Comparison of ENCODE assay signal across 8 cellular contexts in the genomic region with DNA sequence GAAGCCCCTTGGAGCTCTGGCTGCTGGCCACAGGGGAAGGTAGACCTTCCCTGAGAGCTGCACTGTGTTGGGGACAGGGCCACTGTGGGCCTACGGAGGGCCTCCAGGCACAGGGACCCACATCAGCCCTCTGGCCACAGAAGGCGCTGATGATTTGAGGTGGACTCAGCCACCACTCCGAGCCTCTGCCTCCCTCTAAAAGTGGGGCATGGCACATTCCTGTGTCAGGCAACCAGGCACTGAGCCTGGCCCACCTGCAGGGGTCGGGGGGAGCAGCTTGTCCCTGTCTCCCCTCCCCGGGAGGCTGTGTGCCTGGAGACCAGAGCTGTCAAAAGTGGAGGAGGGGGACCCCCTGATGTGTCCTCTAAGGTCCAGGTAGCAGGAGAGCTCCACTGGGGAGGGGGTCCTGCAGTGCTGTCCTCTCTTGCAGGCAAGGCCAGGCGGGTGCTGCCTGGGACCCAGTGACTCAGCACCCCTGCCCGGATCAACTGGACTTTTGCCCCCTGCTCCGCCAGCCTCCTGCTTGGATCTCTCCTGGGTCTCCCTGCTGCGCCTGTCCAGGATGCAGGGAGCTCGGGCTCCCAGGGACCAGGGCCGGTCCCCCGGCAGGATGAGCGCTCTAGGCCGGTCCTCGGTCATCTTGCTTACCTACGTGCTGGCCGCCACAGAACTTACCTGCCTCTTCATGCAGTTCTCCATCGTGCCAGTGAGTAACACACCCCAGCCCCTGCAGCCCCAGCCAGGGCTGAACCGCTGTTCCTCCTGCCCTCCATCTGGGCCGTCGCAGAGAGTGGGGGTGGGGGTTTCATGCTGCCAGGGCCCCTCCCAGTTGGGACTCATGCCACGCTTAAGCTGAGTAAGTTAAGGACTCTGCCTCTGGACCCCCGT. TPM values are rescaled to one million over a fixed set of nuclear protein-coding genes. Genes with fewer than 3 reads are reported as not detected.
DNase-seq lines count a peak whose midpoint lies in the region; ATAC-seq and TF ChIP-seq lines count a peak whose summit lies in the region.

No MANE protein-coding gene starts in this region.

- H3K27ac Mint-ChIP-seq in memory B cell = no peak overlapping the region

- H3K36me3 ChIP-seq in HEK293 (ENCODE audit: control insufficient read depth in 2 of 2, insufficient read depth in 1 of 2, low read length in 2 of 2) (no peaks in the 10 kb centered on the region), ascending aorta (no peaks in the 10 kb centered on the region)

- no peaks in the 10 kb centered on the region for H3K9me3 ChIP-seq in HEK293 (ENCODE audit: control insufficient read depth, insufficient read depth, low read depth, low read length)
- H3K9me3 ChIP-seq in ascending aorta = no peaks in the 10 kb centered on the region

- peaks cover 17% of the 10 kb centered on the region for H3K36me3 Mint-ChIP-seq in memory B cell

- H3K27ac ChIP-seq in 22Rv1 (peak overlapping the region; percentile 53), HEK293 (ENCODE audit: extremely low read depth, low read depth, low read length) (no peak overlapping the region), ascending aorta (peak overlapping the region in 1 of 2 donors; percentile 72)

- H3K27me3 ChIP-seq in ascending aorta = no peaks in the 10 kb centered on the region

- peaks cover 16% of the 10 kb centered on the region for H3K4me1 Mint-ChIP-seq in memory B cell

- intact Hi-C loops in ascending aorta (cut with DNase I) = loop anchor here (1.0 to 2.0 kb wide), 2 partner anchors 18 to 26 kb away; a partner anchor contains a TSS

- CTCF ChIA-PET in HEK293 (lab: Yijun Ruan, JAX) = interaction anchor here (0.5 to 3.3 kb wide), 7 partner anchors 11 to 503 kb away, joined by 3 to 21 read pairs (median 3); a partner anchor contains a TSS

- no peak for TF ChIP-seq CTCF in 22Rv1 (IDR thresholded peaks at IDR 0.05)
- TF ChIP-seq CTCF in HEK293 (tag by site-specific recombination; IDR thresholded peaks at IDR 0.05) = no peak
- TF ChIP-seq CTCF in ascending aorta (IDR thresholded peaks at IDR 0.05) = no peak

- H3K4me1 ChIP-seq in HEK293 (ENCODE audit: control insufficient read depth, insufficient read depth, low read length) (no peaks in the 10 kb centered on the region), ascending aorta (peaks cover 0 to 17% of the 10 kb centered on the region in 2 donors)

- H3K4me3 Mint-ChIP-seq in memory B cell = peak overlapping the region; percentile 76

- H3K9me3 Mint-ChIP-seq in memory B cell = peaks cover 12% of the 10 kb centered on the region

- DNase-seq in ascending aorta (ENCODE audit: low spot score in 2 of 2) = no peak
- no peak for DNase-seq in memory B cell (ENCODE audit: low spot score in 2 of 2)
- no peak for DNase-seq in NCI-H69 (lab: John Stamatoyannopoulos, UW)
- no peak for DNase-seq in OCI-M1 (lab: John Stamatoyannopoulos, UW)
- DNase-seq in foreskin melanocyte = no peak
- DNase-seq in NK-92 (lab: John Stamatoyannopoulos, UW; ENCODE audit: unreplicated experiment) = no peak

- ATAC-seq in memory B cell (ENCODE audit: low read depth) = no peak

- H3K4me3 ChIP-seq in HEK293 (ENCODE audit: low read depth, low read length) = no peak overlapping the region
- peak overlapping the region; percentile 69 to 93 for H3K4me3 ChIP-seq in ascending aorta

- peaks cover 20% of the 10 kb centered on the region for H3K27me3 Mint-ChIP-seq in memory B cell

- POLR2A ChIA-PET in HEK293 (lab: Yijun Ruan, JAX) = interaction anchor here (0.6 to 1.8 kb wide), 4 partner anchors 9 to 203 kb away, joined by 4 to 7 read pairs (median 5); a partner anchor contains a TSS

TF ChIP-seq in HEK293, 187 proteins besides CTCF, POLR2A, EP300 and RAD21 (continues in another document):
- TF ChIP-seq GLI2 (tag by site-specific recombination; IDR thresholded peaks at IDR 0.05; ENCODE audit: borderline replicate concordance, low read depth) = no peak
- TF ChIP-seq, protein P1, sequence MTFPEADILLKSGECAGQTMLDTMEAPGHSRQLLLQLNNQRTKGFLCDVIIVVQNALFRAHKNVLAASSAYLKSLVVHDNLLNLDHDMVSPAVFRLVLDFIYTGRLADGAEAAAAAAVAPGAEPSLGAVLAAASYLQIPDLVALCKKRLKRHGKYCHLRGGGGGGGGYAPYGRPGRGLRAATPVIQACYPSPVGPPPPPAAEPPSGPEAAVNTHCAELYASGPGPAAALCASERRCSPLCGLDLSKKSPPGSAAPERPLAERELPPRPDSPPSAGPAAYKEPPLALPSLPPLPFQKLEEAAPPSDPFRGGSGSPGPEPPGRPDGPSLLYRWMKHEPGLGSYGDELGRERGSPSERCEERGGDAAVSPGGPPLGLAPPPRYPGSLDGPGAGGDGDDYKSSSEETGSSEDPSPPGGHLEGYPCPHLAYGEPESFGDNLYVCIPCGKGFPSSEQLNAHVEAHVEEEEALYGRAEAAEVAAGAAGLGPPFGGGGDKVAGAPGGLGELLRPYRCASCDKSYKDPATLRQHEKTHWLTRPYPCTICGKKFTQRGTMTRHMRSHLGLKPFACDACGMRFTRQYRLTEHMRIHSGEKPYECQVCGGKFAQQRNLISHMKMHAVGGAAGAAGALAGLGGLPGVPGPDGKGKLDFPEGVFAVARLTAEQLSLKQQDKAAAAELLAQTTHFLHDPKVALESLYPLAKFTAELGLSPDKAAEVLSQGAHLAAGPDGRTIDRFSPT (tag by site-specific recombination; IDR thresholded peaks at IDR 0.05) = no peak
- no peak for TF ChIP-seq ZNF16 (tag by site-specific recombination; IDR thresholded peaks at IDR 0.05; ENCODE audit: low read depth)
- TF ChIP-seq ZIC2 (tag by site-specific recombination; IDR thresholded peaks at IDR 0.05) = peak; percentile 58
- TF ChIP-seq ZNF169 (tag by site-specific recombination; IDR thresholded peaks at IDR 0.05) = no peak
- TF ChIP-seq, protein P2, sequence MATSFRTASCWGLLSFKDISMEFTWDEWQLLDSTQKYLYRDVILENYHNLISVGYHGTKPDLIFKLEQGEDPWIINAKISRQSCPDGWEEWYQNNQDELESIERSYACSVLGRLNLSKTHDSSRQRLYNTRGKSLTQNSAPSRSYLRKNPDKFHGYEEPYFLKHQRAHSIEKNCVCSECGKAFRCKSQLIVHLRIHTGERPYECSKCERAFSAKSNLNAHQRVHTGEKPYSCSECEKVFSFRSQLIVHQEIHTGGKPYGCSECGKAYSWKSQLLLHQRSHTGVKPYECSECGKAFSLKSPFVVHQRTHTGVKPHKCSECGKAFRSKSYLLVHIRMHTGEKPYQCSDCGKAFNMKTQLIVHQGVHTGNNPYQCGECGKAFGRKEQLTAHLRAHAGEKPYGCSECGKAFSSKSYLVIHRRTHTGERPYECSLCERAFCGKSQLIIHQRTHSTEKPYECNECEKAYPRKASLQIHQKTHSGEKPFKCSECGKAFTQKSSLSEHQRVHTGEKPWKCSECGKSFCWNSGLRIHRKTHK (tag by site-specific recombination; IDR thresholded peaks at IDR 0.05) = no peak
- TF ChIP-seq, protein P3, sequence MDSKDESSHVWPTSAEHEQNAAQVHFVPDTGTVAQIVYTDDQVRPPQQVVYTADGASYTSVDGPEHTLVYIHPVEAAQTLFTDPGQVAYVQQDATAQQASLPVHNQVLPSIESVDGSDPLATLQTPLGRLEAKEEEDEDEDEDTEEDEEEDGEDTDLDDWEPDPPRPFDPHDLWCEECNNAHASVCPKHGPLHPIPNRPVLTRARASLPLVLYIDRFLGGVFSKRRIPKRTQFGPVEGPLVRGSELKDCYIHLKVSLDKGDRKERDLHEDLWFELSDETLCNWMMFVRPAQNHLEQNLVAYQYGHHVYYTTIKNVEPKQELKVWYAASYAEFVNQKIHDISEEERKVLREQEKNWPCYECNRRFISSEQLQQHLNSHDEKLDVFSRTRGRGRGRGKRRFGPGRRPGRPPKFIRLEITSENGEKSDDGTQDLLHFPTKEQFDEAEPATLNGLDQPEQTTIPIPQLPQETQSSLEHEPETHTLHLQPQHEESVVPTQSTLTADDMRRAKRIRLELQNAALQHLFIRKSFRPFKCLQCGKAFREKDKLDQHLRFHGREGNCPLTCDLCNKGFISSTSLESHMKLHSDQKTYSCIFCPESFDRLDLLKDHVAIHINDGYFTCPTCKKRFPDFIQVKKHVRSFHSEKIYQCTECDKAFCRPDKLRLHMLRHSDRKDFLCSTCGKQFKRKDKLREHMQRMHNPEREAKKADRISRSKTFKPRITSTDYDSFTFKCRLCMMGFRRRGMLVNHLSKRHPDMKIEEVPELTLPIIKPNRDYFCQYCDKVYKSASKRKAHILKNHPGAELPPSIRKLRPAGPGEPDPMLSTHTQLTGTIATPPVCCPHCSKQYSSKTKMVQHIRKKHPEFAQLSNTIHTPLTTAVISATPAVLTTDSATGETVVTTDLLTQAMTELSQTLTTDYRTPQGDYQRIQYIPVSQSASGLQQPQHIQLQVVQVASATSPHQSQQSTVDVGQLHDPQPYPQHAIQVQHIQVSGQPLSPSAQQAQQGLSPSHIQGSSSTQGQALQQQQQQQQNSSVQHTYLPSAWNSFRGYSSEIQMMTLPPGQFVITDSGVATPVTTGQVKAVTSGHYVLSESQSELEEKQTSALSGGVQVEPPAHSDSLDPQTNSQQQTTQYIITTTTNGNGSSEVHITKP (tag by site-specific recombination; IDR thresholded peaks at IDR 0.05) = peak; percentile 91
- TF ChIP-seq, protein P4, sequence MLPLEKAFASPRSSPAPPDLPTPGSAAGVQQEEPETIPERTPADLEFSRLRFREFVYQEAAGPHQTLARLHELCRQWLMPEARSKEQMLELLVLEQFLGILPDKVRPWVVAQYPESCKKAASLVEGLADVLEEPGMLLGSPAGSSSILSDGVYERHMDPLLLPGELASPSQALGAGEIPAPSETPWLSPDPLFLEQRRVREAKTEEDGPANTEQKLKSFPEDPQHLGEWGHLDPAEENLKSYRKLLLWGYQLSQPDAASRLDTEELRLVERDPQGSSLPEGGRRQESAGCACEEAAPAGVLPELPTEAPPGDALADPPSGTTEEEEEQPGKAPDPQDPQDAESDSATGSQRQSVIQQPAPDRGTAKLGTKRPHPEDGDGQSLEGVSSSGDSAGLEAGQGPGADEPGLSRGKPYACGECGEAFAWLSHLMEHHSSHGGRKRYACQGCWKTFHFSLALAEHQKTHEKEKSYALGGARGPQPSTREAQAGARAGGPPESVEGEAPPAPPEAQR (tag by site-specific recombination; IDR thresholded peaks at IDR 0.05) = no peak
- TF ChIP-seq ZNF654 (tag by site-specific recombination; IDR thresholded peaks at IDR 0.05; ENCODE audit: low read depth) = no peak

RNA-seq across cellular contexts. Expression of a gene that starts 17.5 kb away (rescaled TPM):
- 18.1 TPM for total RNA-seq in ascending aorta

RNA-seq across cellular contexts. Expression of a gene that starts 26.2 kb away (rescaled TPM):
- not detected for total RNA-seq in ascending aorta
